ENCODE assay signal across 17 cellular contexts in the genomic region with DNA sequence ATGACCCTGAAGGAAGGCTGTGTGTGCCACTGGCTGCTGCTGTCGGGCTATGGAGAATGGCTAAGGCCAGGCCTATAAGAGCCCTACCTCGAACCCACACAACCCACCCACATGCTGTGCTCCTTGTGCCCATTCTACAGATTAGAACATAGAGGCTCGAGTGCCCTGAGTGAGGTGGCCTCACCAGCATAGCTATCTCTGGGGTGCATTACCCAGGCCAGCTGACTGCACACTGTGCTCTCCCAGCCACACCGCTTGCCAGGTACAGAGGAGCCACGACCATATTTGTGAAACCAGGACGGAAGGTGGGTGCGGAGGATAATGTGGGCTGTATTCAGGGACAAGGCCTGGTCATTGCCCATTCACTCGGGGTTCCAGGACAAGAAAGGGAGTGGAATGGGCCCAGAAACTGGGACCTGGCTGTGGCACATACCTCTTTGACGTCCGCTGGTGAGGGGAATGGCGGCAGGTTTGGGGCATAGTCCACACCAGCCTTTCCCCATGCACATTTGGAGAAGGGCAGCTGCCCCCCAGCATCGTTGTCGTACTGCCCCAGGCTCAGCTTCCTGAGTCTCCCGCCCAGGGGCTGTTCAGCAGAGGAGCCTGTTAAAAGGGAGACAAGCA.
"Had no signal": no experiment of that assay in that cellular context is flagged by ENCODE, and none has a peak within 500 bp of the region (broad histone marks: within the 10 kb centered on the region; RNA-seq: fewer than 3 reads in every experiment).

No MANE protein-coding gene starts in this region.

- DNase-seq: effector memory CD8-positive, alpha-beta T cell; esophagus squamous epithelium; foreskin fibroblast; immature natural killer cell; kidney; left colon; mesendoderm; naive thymus-derived CD4-positive, alpha-beta T cell; nephron progenitor cell; small intestine; stimulated activated CD4-positive, alpha-beta T cell treated with anti-CD3 and anti-CD28 coated beads, Interleukin-4, amount 100 ng/mL, for 1 hour; stimulated activated CD8-positive, alpha-beta memory T cell treated with anti-CD3 and anti-CD28 coated beads, Interleukin-4, amount 100 ng/mL, for 48 hours; stimulated activated naive CD8-positive, alpha-beta T cell treated with anti-CD3 and anti-CD28 coated beads, Interleukin-15, Interleukin-2, amounts not matched to agents 100 U/mL and 50 U/mL, for 24 hours; tibial artery had no signal

- H3K4me1 ChIP-seq: esophagus squamous epithelium, gastroesophageal sphincter, tibial artery had no signal

- FAIRE-seq: kidney, small intestine had no signal

- H3K27me3 ChIP-seq: esophagus squamous epithelium, gastroesophageal sphincter, neutrophil, tibial artery had no signal

- H3K9me3 ChIP-seq: esophagus squamous epithelium, gastroesophageal sphincter, neutrophil, tibial artery had no signal

- ATAC-seq: effector memory CD8-positive, alpha-beta T cell; gastroesophageal sphincter; left colon; naive thymus-derived CD4-positive, alpha-beta T cell; stimulated activated effector memory CD8-positive, alpha-beta T cell treated with anti-CD3 and anti-CD28 coated beads, Interleukin-12 subunit alpha, Interleukin-12 subunit beta, amount 100 ng/mL, for 72 hours; stimulated activated naive CD8-positive, alpha-beta T cell treated with anti-CD3 and anti-CD28 coated beads, Interleukin-15, Interleukin-2, amounts not matched to agents 100 U/mL and 50 U/mL, for 24 hours had no signal

- H3K4me3 ChIP-seq: esophagus squamous epithelium, gastroesophageal sphincter, tibial artery had no signal

- H3K36me3 ChIP-seq: neutrophil had no signal

- H3K27ac ChIP-seq: esophagus squamous epithelium, gastroesophageal sphincter, neutrophil, tibial artery had no signal
